ENCODE assay signal across 19 cellular contexts in the genomic region with DNA sequence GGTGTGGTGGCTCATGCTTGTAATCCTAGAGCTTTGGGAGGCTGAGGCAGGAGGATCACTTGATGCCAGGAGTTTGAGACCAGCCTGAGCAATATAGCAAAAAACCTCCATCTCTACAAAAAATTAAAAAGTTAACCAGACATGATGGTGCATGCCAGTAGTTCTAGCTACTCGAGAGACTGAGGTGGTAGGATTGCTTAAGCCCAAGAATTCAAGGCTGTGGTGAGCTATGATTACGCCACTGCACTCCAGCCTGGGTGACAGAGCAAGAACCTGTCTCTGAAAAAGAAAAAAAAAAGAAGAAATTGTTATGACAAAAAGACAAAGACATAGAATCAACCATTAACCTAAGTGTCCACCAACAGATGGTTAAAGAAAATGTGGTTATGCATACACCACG. TPM values are rescaled to one million over a fixed set of nuclear protein-coding genes. Genes with fewer than 3 reads are reported as not detected.
DNase-seq lines count a peak whose midpoint lies in the region; ATAC-seq lines count a peak whose summit lies in the region.
"Had no signal": no experiment of that assay in that cellular context is flagged by ENCODE, and none has a peak within 500 bp of the region (broad histone marks: within the 10 kb centered on the region; RNA-seq: fewer than 3 reads in every experiment).

No MANE protein-coding gene starts in this region.

- no peaks in the 10 kb centered on the region for H3K9me3 Mint-ChIP-seq in CD4-positive, CD25-positive, alpha-beta regulatory T cell
- no peaks in the 10 kb centered on the region for H3K9me3 Mint-ChIP-seq in immature natural killer cell
- H3K9me3 Mint-ChIP-seq: HFFc6 had no signal

- no peaks in the 10 kb centered on the region for H3K36me3 Mint-ChIP-seq in CD4-positive, CD25-positive, alpha-beta regulatory T cell
- H3K36me3 Mint-ChIP-seq in immature natural killer cell = no peaks in the 10 kb centered on the region

- in situ Hi-C loops in KBM-7 (cut with MboI; ENCODE audit: low pct_unique_long_range_greater_than_20kb, low sequenced_read_pairs) = no loop called here

- H3K27me3 Mint-ChIP-seq in CD4-positive, CD25-positive, alpha-beta regulatory T cell = no peaks in the 10 kb centered on the region
- H3K27me3 Mint-ChIP-seq in immature natural killer cell (ENCODE audit: low read depth in 3 of 3) = peaks cover 11 to 13% (median 13%) of the 10 kb centered on the region in 3 donors

- H3K27ac ChIP-seq in CD4-positive, CD25-positive, alpha-beta regulatory T cell (ENCODE audit: insufficient read depth, low read length, poor library complexity, severe bottlenecking) = peak overlapping the region; percentile 92
- H3K27ac ChIP-seq: ascending aorta, hepatocyte, prostate gland had no signal

- peak overlapping the region in 3 of 4 donors; percentile 11 to 62 (median 56) for H3K4me3 Mint-ChIP-seq in CD4-positive, CD25-positive, alpha-beta regulatory T cell
- peak overlapping the region in 2 of 5 donors; percentile 13 to 43 for H3K4me3 Mint-ChIP-seq in immature natural killer cell
- H3K4me3 Mint-ChIP-seq: HFFc6 had no signal

- H3K9me3 ChIP-seq in CD4-positive, CD25-positive, alpha-beta regulatory T cell (ENCODE audit: control insufficient read depth in 2 of 2, low read length in 2 of 2) = no peaks in the 10 kb centered on the region
- H3K9me3 ChIP-seq: ascending aorta, prostate gland had no signal

- peaks cover 39% of the 10 kb centered on the region for H3K4me1 ChIP-seq in CD4-positive, CD25-positive, alpha-beta regulatory T cell (ENCODE audit: control insufficient read depth, insufficient read depth, low read length, poor library complexity, severe bottlenecking)
- H3K4me1 ChIP-seq: prostate gland had no signal

- no peaks in the 10 kb centered on the region for H3K36me3 ChIP-seq in CD4-positive, CD25-positive, alpha-beta regulatory T cell (ENCODE audit: control insufficient read depth, insufficient read depth, low read length)
- H3K36me3 ChIP-seq: ascending aorta, prostate gland had no signal

- no peak for DNase-seq in CD4-positive, CD25-positive, alpha-beta regulatory T cell
- DNase-seq in KBM-7 (peak; percentile 28), SIG-M5 (lab: John Stamatoyannopoulos, UW) (peak; percentile 79), immature natural killer cell (no peak), DMS153 (lab: John Stamatoyannopoulos, UW) (no peak), dedifferentiated amniotic fluid mesenchymal stem cell (ENCODE audit: extremely low spot score) (no peak), KG1 (lab: John Stamatoyannopoulos, UW) (no peak)
- DNase-seq in activated effector memory CD4-positive, alpha-beta T cell treated with anti-CD3 and anti-CD28 coated beads, Interleukin-2, amount 50 U/mL, for 16 hours = no peak
- DNase-seq: HFFc6; naive thymus-derived CD4-positive, alpha-beta T cell; NCI-H2029; NCI-H446 treated with DMSO at 0.1 percent for 48 hours; SHP77 had no signal

- ATAC-seq in CD4-positive, CD25-positive, alpha-beta regulatory T cell (ENCODE audit: low read depth in 2 of 2) = no peak
- ATAC-seq: activated CD4-positive, CD25-positive, alpha-beta regulatory T cell treated with anti-CD3 and anti-CD28 coated beads, Interleukin-2, amount 50 U/mL, for 24 hours; naive thymus-derived CD4-positive, alpha-beta T cell had no signal

- peaks cover 20 to 63% (median 46%) of the 10 kb centered on the region in 4 donors for H3K4me1 Mint-ChIP-seq in CD4-positive, CD25-positive, alpha-beta regulatory T cell
- peaks cover 47 to 57% of the 10 kb centered on the region in 2 donors for H3K4me1 Mint-ChIP-seq in immature natural killer cell

- no peak overlapping the region for H3K4me3 ChIP-seq in CD4-positive, CD25-positive, alpha-beta regulatory T cell (ENCODE audit: low read depth, low read length)
- H3K4me3 ChIP-seq: ascending aorta, hepatocyte, lung, prostate gland, smooth muscle cell had no signal

- H3K27me3 ChIP-seq in CD4-positive, CD25-positive, alpha-beta regulatory T cell (ENCODE audit: control insufficient read depth, insufficient read depth, low read length) = no peaks in the 10 kb centered on the region
- H3K27me3 ChIP-seq: ascending aorta, hepatocyte had no signal

- peak overlapping the region in 1 of 3 donors; percentile 18 for H3K27ac Mint-ChIP-seq in CD4-positive, CD25-positive, alpha-beta regulatory T cell
- peak overlapping the region; percentile 40 to 99 (median 63) for H3K27ac Mint-ChIP-seq in immature natural killer cell
- H3K27ac Mint-ChIP-seq: HFFc6 had no signal

RNA-seq across cellular contexts. Expression of a gene that starts 2.1 kb away (rescaled TPM):
- total RNA-seq in CD4-positive, CD25-positive, alpha-beta regulatory T cell = 4.8 TPM
- polyA plus RNA-seq in CD4-positive, CD25-positive, alpha-beta regulatory T cell = 10 to 100 TPM; 16.2 to 40.7 (median 26.1) TPM
- polyA plus RNA-seq in immature natural killer cell = 10 to 100 TPM; 17.3 to 23.8 (median 19.3) TPM
- total RNA-seq: ascending aorta had no signal

Comparison
In these comparisons a context has a peak if more than half of its experiments do, and no peak if none do; other contexts are left out.
1. DNase-seq: peak in KBM-7 (single experiment) and SIG-M5 (single experiment); none in CD4-positive, CD25-positive, alpha-beta regulatory T cell (0 of 3), immature natural killer cell (0 of 3), DMS153 (single experiment), dedifferentiated amniotic fluid mesenchymal stem cell (single experiment), KG1 (single experiment) and activated effector memory CD4-positive, alpha-beta T cell treated with anti-CD3 and anti-CD28 coated beads, Interleukin-2, amount 50 U/mL, for 16 hours (single experiment).